Comparison of ENCODE assay signal across 8 cellular contexts in genomic region chr14:100108042-100108825, GRCh38. TPM values are rescaled to one million over a fixed set of nuclear protein-coding genes. Genes with fewer than 3 reads are reported as not detected.
DNase-seq lines count a peak whose midpoint lies in the region; ATAC-seq and TF ChIP-seq lines count a peak whose summit lies in the region.

No MANE protein-coding gene starts in this region.

- DNase-seq in GF-D8 (lab: John Stamatoyannopoulos, UW), result peak; percentile 23
- peak; percentile 42 for DNase-seq in NCI-H1092 (lab: John Stamatoyannopoulos, UW)
- peak; percentile 76 to 86 (median 78) for DNase-seq in T-helper 17 cell
- DNase-seq in adrenal gland, result peak; percentile 69 to 91 (median 81)
- DNase-seq in right cardiac atrium, result peak; percentile 87 to 94 (median 93)
- DNase-seq in gastrocnemius medialis, result peak; percentile 44 to 70

- H3K4me1 ChIP-seq in HEK293 (ENCODE audit: control insufficient read depth, insufficient read depth, low read length), result peaks cover 10% of the 10 kb centered on the region
- peaks cover 13 to 30% of the 10 kb centered on the region in 2 donors for H3K4me1 ChIP-seq in adrenal gland (replicated peaks in 1 of 2)
- H3K4me1 ChIP-seq in right cardiac atrium (ENCODE audit: control insufficient read depth, insufficient read depth, low read length), result peaks cover 28% of the 10 kb centered on the region
- peaks cover 9 to 39% of the 10 kb centered on the region in 2 donors for H3K4me1 ChIP-seq in gastrocnemius medialis

- H3K27me3 Mint-ChIP-seq in T-helper 17 cell, result no peaks in the 10 kb centered on the region

- ATAC-seq in T-helper 17 cell, result peak; percentile 71
- peak; percentile 75 to 84 for ATAC-seq in right cardiac atrium
- peak; percentile 72 to 93 for ATAC-seq in gastrocnemius medialis
- no peak for ATAC-seq in GM19328 (IDR thresholded peaks at IDR 0.05; ENCODE audit: unreplicated experiment)

- peaks cover 65% of the 10 kb centered on the region for H3K4me1 Mint-ChIP-seq in T-helper 17 cell

- POLR2A ChIA-PET in HEK293 (lab: Yijun Ruan, JAX), result interaction anchor here (1.1 kb wide), 1 partner anchor 107 kb away, joined by 3 read pairs; no protein-coding TSS in a partner anchor

- peaks cover 0 to 12% of the 10 kb centered on the region in 2 experiments; a peak in 1 of 3 replicates for H3K36me3 ChIP-seq in HEK293 (ENCODE audit: control insufficient read depth in 2 of 2, insufficient read depth in 1 of 2, low read length in 2 of 2)
- H3K36me3 ChIP-seq in adrenal gland (replicated peaks in 1 of 2), result no peaks in the 10 kb centered on the region
- H3K36me3 ChIP-seq in gastrocnemius medialis, result no peaks in the 10 kb centered on the region

- TF ChIP-seq CTCF in HEK293 (tag by site-specific recombination; IDR thresholded peaks at IDR 0.05) (peak; percentile 92), adrenal gland (IDR thresholded peaks at IDR 0.05) (peak; percentile 81 to 92 (median 88)), gastrocnemius medialis (IDR thresholded peaks at IDR 0.05 in 4 of 5, conservative IDR thresholded peaks at IDR 0.05 in 1 of 5) (peak; percentile 65 to 87 (median 84))

- in situ Hi-C loops in gastrocnemius medialis (cut with MboI; ENCODE audit: low sequenced_read_pairs in 4 of 4), result loop anchor here in 2 of 4 donors (5.0 to 10.0 kb wide), 2 partner anchors 123 to 126 kb away; no protein-coding TSS in a partner anchor

- H3K9me3 ChIP-seq in HEK293 (ENCODE audit: control insufficient read depth, insufficient read depth, low read depth, low read length) (no peaks in the 10 kb centered on the region), T-helper 17 cell (ENCODE audit: control insufficient read depth, low read length, poor library complexity, severe bottlenecking) (no peaks in the 10 kb centered on the region), adrenal gland (replicated peaks in 1 of 3) (no peaks in the 10 kb centered on the region), right cardiac atrium (ENCODE audit: control insufficient read depth, low read length) (no peaks in the 10 kb centered on the region), gastrocnemius medialis (no peaks in the 10 kb centered on the region)

- 29 to 36% (median 31%) methylated on average over 13 of the region's 13 CpGs for WGBS in adrenal gland, 4 donors
- 25% methylated on average over 13 of the region's 13 CpGs for WGBS in right cardiac atrium

- intact Hi-C loops in adrenal gland (cut with DNase I) (loop anchor here (5.0 kb wide), 2 partner anchors 126 to 131 kb away; no protein-coding TSS in a partner anchor), right cardiac atrium (cut with DNase I) (loop anchor here in 3 of 4 donors (5.0 to 10.0 kb wide), 3 partner anchors 53 to 126 kb away; no protein-coding TSS in a partner anchor), gastrocnemius medialis (cut with DNase I; ENCODE audit: low total_unique reads) (loop anchor here (1.0 to 5.0 kb wide), 2 partner anchors 41 to 126 kb away; partner anchors contain the start of gene EVL)

- peak overlapping the region; percentile 79 for H3K4me3 Mint-ChIP-seq in T-helper 17 cell

- H3K4me3 ChIP-seq in HEK293 (ENCODE audit: low read depth, low read length) (no peak overlapping the region), adrenal gland (no peak overlapping the region), right cardiac atrium (ENCODE audit: low read length) (no peak overlapping the region), gastrocnemius medialis (no peak overlapping the region)

- H3K27me3 ChIP-seq in adrenal gland, result no peaks in the 10 kb centered on the region
- no peaks in the 10 kb centered on the region for H3K27me3 ChIP-seq in right cardiac atrium (ENCODE audit: control insufficient read depth, insufficient read depth)
- no peaks in the 10 kb centered on the region for H3K27me3 ChIP-seq in gastrocnemius medialis

- peak overlapping the region; percentile 98 for H3K27ac Mint-ChIP-seq in T-helper 17 cell

- CTCF ChIA-PET in HEK293 (lab: Yijun Ruan, JAX), result interaction anchor here (0.6 to 2.7 kb wide), 42 partner anchors 8 to 416 kb away, joined by 3 to 62 read pairs (median 4); no protein-coding TSS in a partner anchor

- peaks cover 23% of the 10 kb centered on the region for H3K36me3 Mint-ChIP-seq in T-helper 17 cell (ENCODE audit: low read depth)

- H3K27ac ChIP-seq in HEK293 (ENCODE audit: extremely low read depth, low read depth, low read length) (no peak overlapping the region), adrenal gland (peak overlapping the region in 1 of 5 donors; percentile 1), right cardiac atrium (ENCODE audit: low read length) (no peak overlapping the region), gastrocnemius medialis (peak overlapping the region in 1 of 4 donors; percentile 28)

- TF ChIP-seq POLR2A in adrenal gland (IDR thresholded peaks at IDR 0.05), result no peak
- no peak for TF ChIP-seq POLR2A in gastrocnemius medialis (IDR thresholded peaks at IDR 0.05)

TF ChIP-seq in HEK293, 187 proteins besides CTCF, POLR2A, EP300 and RAD21 (continues in another document):
- TF ChIP-seq ZNF214 (tag by site-specific recombination; IDR thresholded peaks at IDR 0.05; ENCODE audit: borderline replicate concordance), result no peak
- TF ChIP-seq ZNF518A (tag by site-specific recombination; conservative IDR thresholded peaks at IDR 0.05; ENCODE audit: low read depth), result no peak
- TF ChIP-seq ZNF747 (tag by site-specific recombination; IDR thresholded peaks at IDR 0.05), result no peak
- TF ChIP-seq ZNF48 (tag by site-specific recombination; IDR thresholded peaks at IDR 0.05), result no peak
- TF ChIP-seq ZNF280C (tag by site-specific recombination; IDR thresholded peaks at IDR 0.05), result no peak
- peak; percentile 49 for TF ChIP-seq ZNF654 (tag by site-specific recombination; IDR thresholded peaks at IDR 0.05; ENCODE audit: low read depth)
- TF ChIP-seq ZIC2 (tag by site-specific recombination; IDR thresholded peaks at IDR 0.05), result peak; percentile 38; the same call in 1 of the 2 replicates
- no peak for TF ChIP-seq ZBTB17 (tag by site-specific recombination; IDR thresholded peaks at IDR 0.05)
- TF ChIP-seq ZEB2 (tag by site-specific recombination; IDR thresholded peaks at IDR 0.05), result peak; percentile 37; the same call in 1 of the 2 replicates

RNA-seq across cellular contexts. Expression of gene EVL, which starts 43.0 kb away (rescaled TPM):
- total RNA-seq in T-helper 17 cell (100 to 1,000 TPM; 793 to 831 TPM), adrenal gland (10 to 100 TPM; 31.6 to 75.0 (median 46.8) TPM), right cardiac atrium (10 to 100 TPM; 68.1 to 74.8 (median 71.5) TPM), gastrocnemius medialis (10 to 100 TPM in 1 of 4 donors, 1 to 10 TPM in 3; 5.8 to 14.3 (median 9.5) TPM)
- polyA plus RNA-seq in adrenal gland (100 to 1,000 TPM in 2 of 3 donors, 10 to 100 TPM in 1; 28.3 to 209 (median 103) TPM), right cardiac atrium (46.6 TPM)

RNA-seq across cellular contexts. Expression of gene DEGS2, which starts 51.2 kb away (rescaled TPM):
- under 1 TPM in 1 of 2 donors, not detected in 1; 0.30 TPM for total RNA-seq in T-helper 17 cell
- under 1 TPM in 6 of 8 donors, not detected in 2; 0.10 to 0.69 (median 0.22) TPM for total RNA-seq in adrenal gland
- under 1 TPM in 2 of 3 donors, not detected in 1; 0.32 to 0.47 TPM for polyA plus RNA-seq in adrenal gland
- under 1 TPM in 3 of 4 donors, not detected in 1; 0.29 to 0.42 (median 0.31) TPM for total RNA-seq in right cardiac atrium
- polyA plus RNA-seq in right cardiac atrium, result 0.11 TPM
- under 1 TPM in 3 of 4 donors, not detected in 1; 0.22 to 0.75 (median 0.66) TPM for total RNA-seq in gastrocnemius medialis

Comparison
In these comparisons a context has a peak if more than half of its experiments do, and no peak if none do; other contexts are left out.
1. DNase-seq: peak in every context shown above with its lines; median percentile 93 in right cardiac atrium; 81 in adrenal gland; 78 in T-helper 17 cell; 57 in gastrocnemius medialis; 42 in NCI-H1092; 23 in GF-D8.
2. RNA of gene EVL, which starts 43.0 kb away (total RNA-seq): 793 to 831 TPM in T-helper 17 cell; 68.1 to 74.8 TPM in right cardiac atrium, 31.6 to 75.0 TPM in adrenal gland and 5.8 to 14.3 TPM in gastrocnemius medialis; every median in the first group is over 10 times any median in the second.
3. Peak in every context shown above with its lines, with median percentiles within 50 percentile points of each other: CTCF ChIP-seq.